ENCODE assay signal across 30 cellular contexts in the genomic region with DNA sequence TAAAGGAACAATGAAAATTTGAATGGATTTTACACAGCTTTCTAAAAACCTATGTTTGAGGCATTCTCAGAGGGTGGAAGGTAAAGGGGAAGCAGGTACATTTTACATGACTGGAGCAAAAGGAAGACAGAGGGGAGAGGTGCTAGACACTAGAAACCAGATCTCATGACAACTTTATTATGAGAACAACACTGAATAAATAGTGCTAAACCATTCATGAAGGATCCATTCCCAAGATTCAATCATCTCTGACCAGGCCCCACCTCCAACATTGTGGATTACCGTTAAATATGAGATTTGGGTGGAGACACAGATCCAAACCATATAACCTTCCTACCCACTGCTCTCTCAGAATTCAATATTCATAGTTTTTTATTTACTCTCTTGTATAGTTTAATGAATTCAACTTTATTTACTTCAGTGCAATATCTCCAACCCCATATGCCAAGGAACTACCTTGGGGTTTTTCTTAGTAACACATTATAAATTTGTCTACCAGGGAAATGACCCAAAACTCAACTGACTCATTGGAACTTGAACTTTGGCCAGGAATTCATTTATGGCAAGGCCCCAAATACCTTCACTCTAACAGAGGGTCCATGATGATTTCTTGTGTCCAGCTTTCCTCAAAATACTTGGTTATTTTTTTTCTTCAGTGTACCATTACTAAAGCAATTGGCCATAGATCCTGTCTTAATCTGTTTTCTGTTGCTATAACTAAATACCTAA.
A peak's percentile ranks its signal among the peaks of the same experiment; 100 is the strongest.
DNase-seq lines count a peak whose midpoint lies in the region; ATAC-seq, FAIRE-seq and TF ChIP-seq lines count a peak whose summit lies in the region.
"Had no signal": no experiment of that assay in that cellular context is flagged by ENCODE, and none has a peak within 500 bp of the region (broad histone marks: within the 10 kb centered on the region; RNA-seq: fewer than 3 reads in every experiment).

No MANE protein-coding gene starts in this region.

- FAIRE-seq in A549 (lab: Jason Lieb, UNC): no peak
- FAIRE-seq: kidney had no signal

- no peaks in the 10 kb centered on the region for H3K27me3 ChIP-seq in hepatocyte
- H3K27me3 ChIP-seq: colonic mucosa had no signal

- no peak overlapping the region for H3K4me3 Mint-ChIP-seq in activated T-helper 2 cell treated with anti-CD3 and anti-CD28 coated beads, Interferon-gamma antibody, Interleukin-2, Interleukin-4, amounts not matched to agents 10 μg/mL and 5 μg/mL and 100 μg/mL, durations not matched to agents 14 hours and 24 hours and 36 hours (ENCODE audit: low read depth)
- H3K4me3 Mint-ChIP-seq: CD14-positive monocyte; endodermal cell; naive thymus-derived CD4-positive, alpha-beta T cell; WTC11 had no signal

- no peaks in the 10 kb centered on the region for H3K27me3 Mint-ChIP-seq in activated T-helper 2 cell treated with anti-CD3 and anti-CD28 coated beads, Interferon-gamma antibody, Interleukin-2, Interleukin-4, amounts not matched to agents 10 μg/mL and 5 μg/mL and 100 μg/mL, durations not matched to agents 14 hours and 24 hours and 36 hours (ENCODE audit: low read depth)
- H3K27me3 Mint-ChIP-seq: naive thymus-derived CD4-positive, alpha-beta T cell had no signal

- H3K27ac Mint-ChIP-seq in activated T-helper 2 cell treated with anti-CD3 and anti-CD28 coated beads, Interferon-gamma antibody, Interleukin-2, Interleukin-4, amounts not matched to agents 10 μg/mL and 5 μg/mL and 100 μg/mL, durations not matched to agents 14 hours and 24 hours and 36 hours: no peak overlapping the region
- H3K27ac Mint-ChIP-seq: CD14-positive monocyte; endodermal cell; naive thymus-derived CD4-positive, alpha-beta T cell; WTC11 had no signal

- no peak for TF ChIP-seq EP300 in A549 (IDR thresholded peaks at IDR 0.05)

- no peaks in the 10 kb centered on the region for H3K79me2 ChIP-seq in hepatocyte

- H3K4me1 ChIP-seq in A549 (peaks cover 6% of the 10 kb centered on the region; the same call in 1 of the 3 replicates), hepatocyte (ENCODE audit: insufficient read depth) (no peaks in the 10 kb centered on the region)
- H3K4me1 ChIP-seq: colonic mucosa had no signal

- no peaks in the 10 kb centered on the region for H3K9me2 ChIP-seq in hepatocyte (replicated peaks; ENCODE audit: insufficient read depth)

- TF ChIP-seq CTCF in A549 (IDR thresholded peaks at IDR 0.05) (no peak), astrocyte of the cerebellum (IDR thresholded peaks at IDR 0.05; ENCODE audit: low read depth, low read length, missing control alignments) (no peak), hepatocyte (IDR thresholded peaks at IDR 0.05; ENCODE audit: poor library complexity) (no peak)

- no peak for TF ChIP-seq POLR2A in A549 (IDR thresholded peaks at IDR 0.05; ENCODE audit: low read length)

- no peaks in the 10 kb centered on the region for H3K9me3 Mint-ChIP-seq in activated T-helper 2 cell treated with anti-CD3 and anti-CD28 coated beads, Interferon-gamma antibody, Interleukin-2, Interleukin-4, amounts not matched to agents 10 μg/mL and 5 μg/mL and 100 μg/mL, durations not matched to agents 14 hours and 24 hours and 36 hours

- H3K9me3 ChIP-seq in A549 (peaks cover 6% of the 10 kb centered on the region; the same call in 1 of the 3 replicates), hepatocyte (ENCODE audit: low read depth) (no peaks in the 10 kb centered on the region)
- H3K9me3 ChIP-seq: colonic mucosa had no signal

- H3K4me3 ChIP-seq in A549 (no peak overlapping the region), astrocyte of the cerebellum (ENCODE audit: low read depth, low read length) (no peak overlapping the region), hepatocyte (no peak overlapping the region)
- H3K4me3 ChIP-seq: colonic mucosa had no signal

- no peaks in the 10 kb centered on the region for H3K4me1 Mint-ChIP-seq in activated T-helper 2 cell treated with anti-CD3 and anti-CD28 coated beads, Interferon-gamma antibody, Interleukin-2, Interleukin-4, amounts not matched to agents 10 μg/mL and 5 μg/mL and 100 μg/mL, durations not matched to agents 14 hours and 24 hours and 36 hours (ENCODE audit: low read depth)
- H3K4me1 Mint-ChIP-seq: CD14-positive monocyte; naive thymus-derived CD4-positive, alpha-beta T cell had no signal

- CTCF ChIA-PET in A549 (lab: Yijun Ruan, JAX): no interaction called here

- in situ Hi-C loops in astrocyte of the cerebellum (cut with HindIII; ENCODE audit: low sequenced_read_pairs): no loop called here

- H3K36me3 ChIP-seq in hepatocyte (replicated peaks; ENCODE audit: insufficient read depth, low read depth): no peaks in the 10 kb centered on the region
- H3K36me3 ChIP-seq: colonic mucosa had no signal

- H3K27ac ChIP-seq in A549 (no peak overlapping the region), hepatocyte (peak overlapping the region; percentile 12)
- H3K27ac ChIP-seq: colonic mucosa had no signal

- no peaks in the 10 kb centered on the region for H4K20me1 ChIP-seq in hepatocyte (ENCODE audit: insufficient read depth, poor library complexity, severe bottlenecking)

- WGBS in A549 (ENCODE audit: missing lambda C conversion rate): 98% methylated on average over 1 of the region's 1 CpG
- 93% methylated on average over 1 of the region's 1 CpG for whole genome bisulfite sequencing in hepatocyte (ENCODE audit: low lambda C conversion rate, missing lambda C conversion rate)

- H3K4me2 ChIP-seq in A549: 0 out of 3 replicates have a peak overlapping the region, but pooled peaks have one; percentile 10
- no peak overlapping the region for H3K4me2 ChIP-seq in hepatocyte

- POLR2A ChIA-PET in A549 (lab: Yijun Ruan, JAX): no interaction called here

- DNase-seq in A549 (ENCODE audit: low read depth in 1 of 2, low spot score in 1 of 2): no peak
- peak; percentile 15 for DNase-seq in HT1080 (ENCODE audit: low read depth)
- DNase-seq in astrocyte of the cerebellum (ENCODE audit: low read depth): peak; percentile 64
- DNase-seq in hepatocyte (ENCODE audit: low spot score): no peak
- DNase-seq in NCI-H82 (lab: John Stamatoyannopoulos, UW): no peak
- DNase-seq in activated T-helper 2 cell treated with anti-CD3 and anti-CD28 coated beads, Interferon-gamma antibody, Interleukin-2, Interleukin-4, amounts not matched to agents 10 μg/mL and 5 μg/mL and 100 μg/mL, durations not matched to agents 14 hours and 24 hours and 36 hours (ENCODE audit: low spot score): no peak
- DNase-seq: activated CD4-positive, alpha-beta T cell treated with anti-CD3 and anti-CD28 coated beads, Interleukin-2, amount 50 U/mL, for 48 hours; activated naive CD4-positive, alpha-beta T cell treated with Interleukin-2 at 50 U/mL for 16 hours; activated T-cell treated with anti-CD3 and anti-CD28 coated beads for 4 hours; aorta; colonic mucosa; endodermal cell; GDM1; GOT3; hypothalamus; KG1; kidney; mammary epithelial cell; naive thymus-derived CD4-positive, alpha-beta T cell; NCI-H1048; NCI-H2081; NCI-H446 treated with DMSO at 0.1 percent for 48 hours; NK-92 treated with Interleukin-12 subunit alpha and Interleukin-12 subunit beta, amount 100 ng/mL, for 24 hours; right cardiac atrium; stimulated activated CD4-positive, alpha-beta T cell treated with anti-CD3 and anti-CD28 coated beads, Interleukin-15, amount 100 ng/mL, for 24 hours; substantia nigra had no signal

- ATAC-seq in A549 (no peak), GM21360 (IDR thresholded peaks at IDR 0.05; ENCODE audit: unreplicated experiment) (no peak), HG03108 (IDR thresholded peaks at IDR 0.05; ENCODE audit: unreplicated experiment) (no peak)
- ATAC-seq: naive thymus-derived CD4-positive, alpha-beta T cell; right cardiac atrium; WTC11 had no signal

- no peak for TF ChIP-seq RAD21 in A549 (conservative IDR thresholded peaks at IDR 0.05 in 1 of 2, IDR thresholded peaks at IDR 0.05 in 1 of 2)

- no peaks in the 10 kb centered on the region for H3K36me3 Mint-ChIP-seq in activated T-helper 2 cell treated with anti-CD3 and anti-CD28 coated beads, Interferon-gamma antibody, Interleukin-2, Interleukin-4, amounts not matched to agents 10 μg/mL and 5 μg/mL and 100 μg/mL, durations not matched to agents 14 hours and 24 hours and 36 hours (ENCODE audit: low read depth)
- H3K36me3 Mint-ChIP-seq: CD14-positive monocyte; naive thymus-derived CD4-positive, alpha-beta T cell had no signal

- no peak overlapping the region for H2AFZ ChIP-seq in hepatocyte

- intact Hi-C loops in activated T-helper 2 cell treated with anti-CD3 and anti-CD28 coated beads, Interferon-gamma antibody, Interleukin-2, Interleukin-4, amounts not matched to agents 10 μg/mL and 5 μg/mL and 100 μg/mL, durations not matched to agents 14 hours and 24 hours and 36 hours (cut with micrococcal nuclease): no loop called here

TF ChIP-seq in A549, 52 proteins besides CTCF, POLR2A, EP300 and RAD21:
- TF ChIP-seq KDM5A (IDR thresholded peaks at IDR 0.05) (no peak), MYC (IDR thresholded peaks at IDR 0.05; ENCODE audit: borderline replicate concordance, low read length) (no peak), GATA3 (IDR thresholded peaks at IDR 0.05; ENCODE audit: borderline replicate concordance) (no peak), ZSCAN20 (CRISPR knock-in tag; IDR thresholded peaks at IDR 0.05) (no peak)

Comparison
In these comparisons a context has a peak if more than half of its experiments do, and no peak if none do; other contexts are left out.
1. DNase-seq: peak in HT1080 (single experiment) and astrocyte of the cerebellum (single experiment); none in A549 (0 of 2), hepatocyte (single experiment), NCI-H82 (single experiment) and activated T-helper 2 cell treated with anti-CD3 and anti-CD28 coated beads, Interferon-gamma antibody, Interleukin-2, Interleukin-4, amounts not matched to agents 10 μg/mL and 5 μg/mL and 100 μg/mL, durations not matched to agents 14 hours and 24 hours and 36 hours (single experiment).